8 cellular contexts compared by ENCODE assay signal in the genomic region with DNA sequence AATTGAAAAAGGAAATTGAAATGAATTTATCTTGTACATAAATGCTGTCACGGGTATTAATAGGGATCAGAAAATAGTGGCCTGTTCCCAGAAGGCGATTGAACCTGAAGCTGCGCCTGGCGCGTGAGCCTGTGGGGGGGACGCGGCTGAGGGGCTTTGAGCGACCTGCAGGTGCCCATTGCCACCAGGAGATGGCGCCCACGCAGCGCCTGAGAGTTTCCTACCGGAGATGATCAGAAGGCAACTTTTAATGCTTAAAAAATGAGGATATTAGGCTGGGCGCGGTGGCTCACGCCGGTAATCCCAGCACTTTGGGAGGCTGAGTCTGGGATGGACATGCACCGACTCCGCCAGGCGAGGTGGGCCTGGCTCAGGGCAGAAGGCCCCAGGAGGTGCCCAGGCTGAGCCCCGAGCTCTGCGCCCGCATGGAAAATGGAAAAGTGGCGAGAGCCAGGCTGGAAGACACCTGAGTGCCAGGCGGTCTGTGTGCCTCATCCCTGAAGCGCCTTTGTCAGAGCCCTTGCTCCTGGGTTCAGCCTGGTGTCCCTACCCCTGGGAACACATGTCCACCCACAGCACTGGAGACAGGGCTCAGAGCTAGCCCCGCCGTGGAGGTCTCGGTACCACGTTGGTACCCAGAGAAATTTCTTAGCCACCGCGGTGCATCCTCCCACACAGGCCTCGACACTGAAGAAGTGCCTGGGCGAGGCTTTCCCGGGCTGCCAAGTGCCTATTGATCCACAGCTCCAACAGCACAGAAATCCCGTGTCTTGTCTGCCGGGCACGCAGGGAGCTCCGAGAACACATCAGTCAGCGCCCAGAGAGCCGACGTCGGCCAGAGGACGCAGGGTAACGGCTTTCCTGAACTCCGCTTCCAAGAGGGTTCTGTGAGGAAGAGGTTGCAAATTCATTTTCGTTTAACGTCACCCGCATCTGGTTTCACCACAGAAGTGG.
DNase-seq lines count a peak whose midpoint lies in the region; ATAC-seq and TF ChIP-seq lines count a peak whose summit lies in the region.

No MANE protein-coding gene starts in this region.

- in situ Hi-C loops in GM13977 (cut with MboI; ENCODE audit: low pct_unique_long_range_greater_than_20kb, low sequenced_read_pairs, unreplicated experiment), result no loop called here

- H3K9me3 ChIP-seq in suprapubic skin, result no peaks in the 10 kb centered on the region

- H3K36me3 Mint-ChIP-seq in natural killer cell, result no peaks in the 10 kb centered on the region

- H3K27ac ChIP-seq in suprapubic skin, result no peak overlapping the region

- no peak for TF ChIP-seq EP300 in suprapubic skin (IDR thresholded peaks at IDR 0.05)

- no peak for TF ChIP-seq POLR2A in suprapubic skin (IDR thresholded peaks at IDR 0.05)

- ATAC-seq in esophagus mucosa, result peak; percentile 53
- peak; percentile 74 to 90 (median 78) for ATAC-seq in natural killer cell

- no peaks in the 10 kb centered on the region for H3K9me3 Mint-ChIP-seq in natural killer cell

- intact Hi-C loops in natural killer cell (cut with micrococcal nuclease), result loop anchor here (5.0 to 10.0 kb wide), 2 partner anchors 137 to 250 kb away; no protein-coding TSS in a partner anchor

- POLR2A ChIA-PET in AG04449 (lab: Yijun Ruan, JAX), result no interaction called here

- TF ChIP-seq CTCF in AG04449 (IDR thresholded peaks at IDR 0.05; ENCODE audit: insufficient read depth, low read length, missing control alignments), result peak; percentile 97
- TF ChIP-seq CTCF in GM13977 (IDR thresholded peaks at IDR 0.05; ENCODE audit: extremely low read depth, insufficient read depth, missing control alignments), result peak; percentile 92
- TF ChIP-seq CTCF in natural killer cell (IDR thresholded peaks at IDR 0.05), result peak; percentile 93
- peak; percentile 43 to 82 for TF ChIP-seq CTCF in suprapubic skin (IDR thresholded peaks at IDR 0.05)

- no peaks in the 10 kb centered on the region for H3K27me3 ChIP-seq in suprapubic skin

- DNase-seq in AG04449 (ENCODE audit: low read depth, low spot score) (no peak), GM13977 (ENCODE audit: low spot score) (peak; percentile 92), NCI-H748 treated with DMSO at 0.1 percent for 48 hours (lab: John Stamatoyannopoulos, UW) (peak; percentile 39), natural killer cell (peak; percentile 59), suprapubic skin (ENCODE audit: low spot score in 2 of 2) (no peak), NCI-H146 (lab: John Stamatoyannopoulos, UW) (no peak)
- DNase-seq in activated CD8-positive, alpha-beta memory T cell treated with anti-CD3 and anti-CD28 coated beads, Interleukin-2, amount 50 U/mL, for 4 hours, result peak; percentile 62

- 74% methylated on average over 43 of the region's 48 CpGs for WGBS in suprapubic skin

- peaks cover 0 to 10% of the 10 kb centered on the region in 2 donors for H3K4me1 Mint-ChIP-seq in natural killer cell

- no peak overlapping the region for H3K4me3 ChIP-seq in AG04449 (ENCODE audit: low read depth, low read length)
- H3K4me3 ChIP-seq in suprapubic skin, result no peak overlapping the region

- peaks cover 38% of the 10 kb centered on the region for H3K36me3 ChIP-seq in suprapubic skin

- no peak overlapping the region for H3K27ac Mint-ChIP-seq in natural killer cell

- no peaks in the 10 kb centered on the region for H3K27me3 Mint-ChIP-seq in natural killer cell (ENCODE audit: low read depth in 2 of 2)

- H3K4me3 Mint-ChIP-seq in natural killer cell, result no peak overlapping the region

- H3K4me1 ChIP-seq in suprapubic skin, result no peaks in the 10 kb centered on the region

- CTCF ChIA-PET in AG04449 (lab: Yijun Ruan, JAX), result interaction anchor here (0.6 to 5.0 kb wide), 53 partner anchors 9 to 674 kb away, joined by 3 to 32 read pairs (median 4); a partner anchor contains a TSS

Comparison
In these comparisons a context has a peak if more than half of its experiments do, and no peak if none do; other contexts are left out.
1. DNase-seq: peak in GM13977 (single experiment), NCI-H748 treated with DMSO at 0.1 percent for 48 hours (single experiment), activated CD8-positive, alpha-beta memory T cell treated with anti-CD3 and anti-CD28 coated beads, Interleukin-2, amount 50 U/mL, for 4 hours (single experiment) and natural killer cell (single experiment); none in AG04449 (single experiment), suprapubic skin (0 of 2) and NCI-H146 (single experiment).
2. Peak in every context shown above with its lines, with median percentiles within 50 percentile points of each other: CTCF ChIP-seq.